In genomic region chr14:23622990-23623389, GRCh38 we compare ENCODE assay signal across 29 cellular contexts. TPM values are rescaled to one million over a fixed set of nuclear protein-coding genes. Genes with fewer than 3 reads are reported as not detected.
DNase-seq lines count a peak whose midpoint lies in the region; ATAC-seq, FAIRE-seq and TF ChIP-seq lines count a peak whose summit lies in the region.
"Had no signal": no experiment of that assay in that cellular context is flagged by ENCODE, and none has a peak within 500 bp of the region (broad histone marks: within the 10 kb centered on the region; RNA-seq: fewer than 3 reads in every experiment).

No MANE protein-coding gene starts in this region.

- no peak for DNase-seq in HepG2 (ENCODE audit: low spot score)
- no peak for DNase-seq in right lobe of liver
- peak; percentile 21 for DNase-seq in coronary artery (ENCODE audit: low spot score)
- no peak for DNase-seq in activated CD4-positive, alpha-beta T cell treated with anti-CD3 and anti-CD28 coated beads for 1 hour
- no peak for DNase-seq in NCI-H82 treated with DMSO at 0.1 percent for 48 hours (lab: John Stamatoyannopoulos, UW; ENCODE audit: unreplicated experiment)
- DNase-seq: 8988T; ACHN; BE2C; C1 segment of cervical spinal cord; CD4-positive, alpha-beta memory T cell; CD4-positive, CD25-positive, alpha-beta regulatory T cell; CD8-positive, alpha-beta memory T cell; COR-L47; DMS 273 treated with DMSO at 0.1 percent for 48 hours; DMS153; DMS53; DMS79; DND-41; EL; GDM1 had no signal

- POLR2A ChIA-PET in HepG2 (lab: Yijun Ruan, JAX): interaction anchor here (1.8 to 5.4 kb wide), 4 partner anchors 9 to 15 kb away, joined by 6 to 70 read pairs (median 50); partner anchors contain the start of gene DHRS2

- no peak for TF ChIP-seq EP300 in HepG2 (IDR thresholded peaks at IDR 0.05; ENCODE audit: low read depth in 2 of 2, low read length in 2 of 2)
- no peak for TF ChIP-seq EP300 in HepG2 (CRISPR knock-in tag; IDR thresholded peaks at IDR 0.05; ENCODE audit: borderline replicate concordance)

- no peak for TF ChIP-seq POLR2A in HepG2 (IDR thresholded peaks at IDR 0.05; ENCODE audit: insufficient read depth in 1 of 2, low read depth in 2 of 2, low read length in 2 of 2)
- no peak for TF ChIP-seq POLR2A in right lobe of liver (IDR thresholded peaks at IDR 0.05)

- H3K9me3 ChIP-seq in HepG2 (ENCODE audit: low read length) (peaks cover 33% of the 10 kb centered on the region), right lobe of liver (peaks cover 0 to 7% (median 0%) of the 10 kb centered on the region in 4 donors)
- H3K9me3 ChIP-seq: BE2C had no signal

- no TSS peak for BruUV-seq in HepG2 (replicated peaks; lab: Mats Ljungman, UMichigan)

- WGBS in HepG2 (ENCODE audit: low lambda C conversion rate): 74% methylated on average over 4 of the region's 4 CpGs
- WGBS in right lobe of liver (ENCODE audit: insufficient coverage, low coverage, low lambda C conversion rate, missing lambda C conversion rate): 96% methylated on average over 4 of the region's 4 CpGs

- in situ Hi-C loops in HepG2 (cut with HindIII; ENCODE audit: extremely low pct_ligation_motif_present, low pct_unique_long_range_greater_than_20kb): no loop called here

- TF ChIP-seq RAD21 in HepG2 (CRISPR knock-in tag; IDR thresholded peaks at IDR 0.05): no peak

- peaks cover 33% of the 10 kb centered on the region for H3K4me1 ChIP-seq in HepG2 (ENCODE audit: insufficient read depth, low read length)
- H3K4me1 ChIP-seq in right lobe of liver: peaks cover 0 to 29% (median 10%) of the 10 kb centered on the region in 4 donors
- H3K4me1 ChIP-seq: BE2C, BLaER1 had no signal

- intact Hi-C loops in HepG2 (cut with micrococcal nuclease; ENCODE audit: unreplicated experiment) (no loop called here), right lobe of liver (cut with DNase I) (no loop called here)

- H3K4me2 ChIP-seq in HepG2 (ENCODE audit: low read depth, low read length): no peak overlapping the region
- H3K4me2 ChIP-seq: BLaER1 had no signal

- CTCF ChIA-PET in HepG2 (lab: Yijun Ruan, JAX; ENCODE audit: low intra/inter-chr PET ratio, low total read pairs): interaction anchor here (3.4 to 4.0 kb wide), 2 partner anchors 10 to 34 kb away, joined by 14 to 15 read pairs; no protein-coding TSS in a partner anchor

- TF ChIP-seq CTCF in HepG2 (CRISPR knock-in tag; IDR thresholded peaks at IDR 0.05) (no peak), right lobe of liver (IDR thresholded peaks at IDR 0.05) (no peak), coronary artery (IDR thresholded peaks at IDR 0.05) (no peak)

- no peaks in the 10 kb centered on the region for H3K79me2 ChIP-seq in HepG2 (ENCODE audit: insufficient read depth, low read length)

- H3K27ac ChIP-seq in HepG2 (ENCODE audit: extremely low read length, insufficient read depth, low read length) (no peak overlapping the region), right lobe of liver (no peak overlapping the region), coronary artery (no peak overlapping the region)
- H3K27ac ChIP-seq: BLaER1 had no signal

- H3K36me3 ChIP-seq in HepG2 (replicated peaks in 1 of 2; ENCODE audit: control insufficient read depth in 1 of 2, insufficient read depth in 2 of 2, low read length in 2 of 2) (no peaks in the 10 kb centered on the region), right lobe of liver (no peaks in the 10 kb centered on the region)
- H3K36me3 ChIP-seq: BE2C, BLaER1 had no signal

- H2AFZ ChIP-seq in HepG2 (ENCODE audit: low read length): no peak overlapping the region

- ATAC-seq in HepG2 (no peak), right lobe of liver (no peak)
- ATAC-seq: GM12878 had no signal

- H3K27me3 ChIP-seq in HepG2 (ENCODE audit: control insufficient read depth in 1 of 2, insufficient read depth in 2 of 2, low read length in 2 of 2): no peaks in the 10 kb centered on the region
- no peaks in the 10 kb centered on the region for H3K27me3 ChIP-seq in right lobe of liver
- H3K27me3 ChIP-seq: BE2C, BLaER1 had no signal

- H4K20me1 ChIP-seq in HepG2 (ENCODE audit: insufficient read depth, low read length): no peaks in the 10 kb centered on the region
- H4K20me1 ChIP-seq: BLaER1 had no signal

- no peak overlapping the region for H3K4me3 ChIP-seq in HepG2 (replicated peaks in 1 of 3; ENCODE audit: insufficient read depth in 1 of 3, low read depth in 2 of 3, low read length in 3 of 3)
- no peak overlapping the region for H3K4me3 ChIP-seq in right lobe of liver
- H3K4me3 ChIP-seq in coronary artery: no peak overlapping the region
- H3K4me3 ChIP-seq: BLaER1, GM12878 had no signal

- no peak for FAIRE-seq in HepG2 (lab: Jason Lieb, UNC)
- FAIRE-seq: A204.1, GM12878, GM12892, GM18507 had no signal

- H3K9ac ChIP-seq in HepG2 (ENCODE audit: insufficient read depth, low read depth, low read length): no peak overlapping the region
- H3K9ac ChIP-seq: BLaER1 had no signal

RNA-seq across cellular contexts. Expression of gene DHRS2, which starts 13.2 kb away (rescaled TPM):
- 2,867 and 3,021 TPM in 2 replicates for total RNA-seq in HepG2 (2016; rRNA removed; fragmentation: Illumina TruSeq; extraction: Trizol)
- total RNA-seq in HepG2 (2016; cell fraction: cytosol; rRNA removed; fragmentation: Illumina TruSeq; extraction: Trizol; ENCODE audit: low read depth): 582 and 659 TPM in 2 replicates
- total RNA-seq in HepG2 (2016; cell fraction: insoluble cytoplasmic fraction; rRNA removed; fragmentation: Illumina TruSeq; extraction: Trizol): 2,776 and 3,102 TPM in 2 replicates
- total RNA-seq in HepG2 (2016; cell fraction: membrane; rRNA removed; fragmentation: Illumina TruSeq; extraction: Trizol): 925 and 1,194 TPM in 2 replicates
- total RNA-seq in HepG2 (2016; cell fraction: nucleus; rRNA removed; fragmentation: Illumina TruSeq; extraction: Trizol): 2,259 and 2,462 TPM in 2 replicates
- 1,596 and 1,621 TPM in 2 replicates for polyA plus RNA-seq in HepG2 (2011; rRNA removed)
- polyA plus RNA-seq in HepG2 (2011; cell fraction: cytosol; rRNA removed): 1,194 and 1,328 TPM in 2 replicates
- 2,740 and 3,322 TPM in 2 replicates for polyA plus RNA-seq in HepG2 (2011; cell fraction: nucleus; rRNA removed)
- polyA plus RNA-seq in HepG2 (2012): 740 and 1,093 TPM in 2 replicates
- polyA plus RNA-seq in HepG2 (2016; cell fraction: cytosol; fragmentation: Illumina TruSeq; extraction: Trizol; ENCODE audit: low read depth): 288 and 375 TPM in 2 replicates
- polyA plus RNA-seq in HepG2 (2016; cell fraction: insoluble cytoplasmic fraction; fragmentation: Illumina TruSeq; extraction: Trizol; ENCODE audit: low read depth): 2,577 and 2,685 TPM in 2 replicates
- polyA plus RNA-seq in HepG2 (2016; cell fraction: membrane; fragmentation: Illumina TruSeq; extraction: Trizol; ENCODE audit: low read depth): 518 and 720 TPM in 2 replicates
- polyA plus RNA-seq in HepG2 (2016; cell fraction: nucleus; fragmentation: Illumina TruSeq; extraction: Trizol; ENCODE audit: insufficient read depth, low read depth): 3,957 and 4,035 TPM in 2 replicates
- polyA minus RNA-seq in HepG2 (2011; rRNA and poly(A)+ RNA removed; ENCODE audit: low replicate concordance): 4.9 and 1,419 TPM in 2 replicates
- 390 and 391 TPM in 2 replicates for polyA minus RNA-seq in HepG2 (2011; cell fraction: cytosol; rRNA and poly(A)+ RNA removed)
- 1,540 and 1,882 TPM in 2 replicates for polyA minus RNA-seq in HepG2 (2011; cell fraction: nucleus; rRNA and poly(A)+ RNA removed)
- 10 to 100 TPM in 1 of 6 experiments, 1 to 10 TPM in 4, under 1 TPM in 1; 0.53 to 12.3 (median 4.2) TPM for total RNA-seq in right lobe of liver
- total RNA-seq: CD4-positive, alpha-beta memory T cell; CD4-positive, CD25-positive, alpha-beta regulatory T cell had no signal
- polyA plus RNA-seq: CD14-positive monocyte; CD4-positive, alpha-beta memory T cell; CD8-positive, alpha-beta memory T cell had no signal

RNA-seq across cellular contexts. Expression of gene JPH4, which starts 44.4 kb away (rescaled TPM):
- 0.14 and 0.22 TPM in 2 replicates for total RNA-seq in HepG2 (2016; rRNA removed; fragmentation: Illumina TruSeq; extraction: Trizol)
- 0.10 TPM in 1 of 2 replicates, not detected in the other for total RNA-seq in HepG2 (2016; cell fraction: cytosol; rRNA removed; fragmentation: Illumina TruSeq; extraction: Trizol; ENCODE audit: low read depth)
- total RNA-seq in HepG2 (2016; cell fraction: insoluble cytoplasmic fraction; rRNA removed; fragmentation: Illumina TruSeq; extraction: Trizol): 0.13 and 0.15 TPM in 2 replicates
- total RNA-seq in HepG2 (2016; cell fraction: membrane; rRNA removed; fragmentation: Illumina TruSeq; extraction: Trizol): 0.10 and 0.22 TPM in 2 replicates
- 0.12 and 0.44 TPM in 2 replicates for total RNA-seq in HepG2 (2016; cell fraction: nucleus; rRNA removed; fragmentation: Illumina TruSeq; extraction: Trizol)
- 0.08 and 0.16 TPM in 2 replicates for polyA plus RNA-seq in HepG2 (2011; rRNA removed)
- 0.15 and 0.18 TPM in 2 replicates for polyA plus RNA-seq in HepG2 (2011; cell fraction: cytosol; rRNA removed)
- 1.1 TPM in 2 replicates for polyA plus RNA-seq in HepG2 (2011; cell fraction: nucleus; rRNA removed)
- polyA plus RNA-seq in HepG2 (2012): 0.16 and 0.54 TPM in 2 replicates
- 0.05 and 0.10 TPM in 2 replicates for polyA plus RNA-seq in HepG2 (2016; cell fraction: cytosol; fragmentation: Illumina TruSeq; extraction: Trizol; ENCODE audit: low read depth)
- polyA plus RNA-seq in HepG2 (2016; cell fraction: insoluble cytoplasmic fraction; fragmentation: Illumina TruSeq; extraction: Trizol; ENCODE audit: low read depth): 0.22 and 0.33 TPM in 2 replicates
- 0.10 and 0.17 TPM in 2 replicates for polyA plus RNA-seq in HepG2 (2016; cell fraction: membrane; fragmentation: Illumina TruSeq; extraction: Trizol; ENCODE audit: low read depth)
- 0.42 and 0.55 TPM in 2 replicates for polyA plus RNA-seq in HepG2 (2016; cell fraction: nucleus; fragmentation: Illumina TruSeq; extraction: Trizol; ENCODE audit: insufficient read depth, low read depth)
- 0.18 TPM in 1 of 2 replicates, not detected in the other for polyA minus RNA-seq in HepG2 (2011; rRNA and poly(A)+ RNA removed; ENCODE audit: low replicate concordance)
- 0.35 TPM in 1 of 2 replicates, not detected in the other for polyA minus RNA-seq in HepG2 (2011; cell fraction: cytosol; rRNA and poly(A)+ RNA removed)
- 0.13 and 0.25 TPM in 2 replicates for polyA minus RNA-seq in HepG2 (2011; cell fraction: nucleus; rRNA and poly(A)+ RNA removed)
- total RNA-seq in right lobe of liver: under 1 TPM in 3 of 6 experiments, not detected in 3; 0.07 to 0.20 (median 0.19) TPM
- total RNA-seq: A673; CD4-positive, alpha-beta memory T cell; CD4-positive, CD25-positive, alpha-beta regulatory T cell; G401 had no signal
- polyA plus RNA-seq: AG04450; CD8-positive, alpha-beta memory T cell had no signal

RNA-seq across cellular contexts. Expression of gene AP1G2, which starts 55.4 kb away (rescaled TPM):
- total RNA-seq in HepG2 (2016; rRNA removed; fragmentation: Illumina TruSeq; extraction: Trizol) (39.4 and 96.9 TPM in 2 replicates), right lobe of liver (10 to 100 TPM; 13.6 to 25.9 (median 23.0) TPM)
- 27.1 and 29.2 TPM in 2 replicates for total RNA-seq in HepG2 (2016; cell fraction: cytosol; rRNA removed; fragmentation: Illumina TruSeq; extraction: Trizol; ENCODE audit: low read depth)
- 43.1 and 100 TPM in 2 replicates for total RNA-seq in HepG2 (2016; cell fraction: insoluble cytoplasmic fraction; rRNA removed; fragmentation: Illumina TruSeq; extraction: Trizol)
- 15.6 and 15.9 TPM in 2 replicates for total RNA-seq in HepG2 (2016; cell fraction: membrane; rRNA removed; fragmentation: Illumina TruSeq; extraction: Trizol)
- 143 and 149 TPM in 2 replicates for total RNA-seq in HepG2 (2016; cell fraction: nucleus; rRNA removed; fragmentation: Illumina TruSeq; extraction: Trizol)
- polyA plus RNA-seq in HepG2 (2011; rRNA removed): 611 and 685 TPM in 2 replicates
- 118 and 170 TPM in 2 replicates for polyA plus RNA-seq in HepG2 (2011; cell fraction: cytosol; rRNA removed)
- polyA plus RNA-seq in HepG2 (2011; cell fraction: nucleus; rRNA removed): 4,733 and 5,679 TPM in 2 replicates
- 202 and 318 TPM in 2 replicates for polyA plus RNA-seq in HepG2 (2012)
- 12.6 and 13.8 TPM in 2 replicates for polyA plus RNA-seq in HepG2 (2016; cell fraction: cytosol; fragmentation: Illumina TruSeq; extraction: Trizol; ENCODE audit: low read depth)
- polyA plus RNA-seq in HepG2 (2016; cell fraction: insoluble cytoplasmic fraction; fragmentation: Illumina TruSeq; extraction: Trizol; ENCODE audit: low read depth): 49.4 and 63.1 TPM in 2 replicates
- 18.9 and 19.4 TPM in 2 replicates for polyA plus RNA-seq in HepG2 (2016; cell fraction: membrane; fragmentation: Illumina TruSeq; extraction: Trizol; ENCODE audit: low read depth)
- 559 and 594 TPM in 2 replicates for polyA plus RNA-seq in HepG2 (2016; cell fraction: nucleus; fragmentation: Illumina TruSeq; extraction: Trizol; ENCODE audit: insufficient read depth, low read depth)
- 166 and 365 TPM in 2 replicates for polyA minus RNA-seq in HepG2 (2011; rRNA and poly(A)+ RNA removed; ENCODE audit: low replicate concordance)
- polyA minus RNA-seq in HepG2 (2011; cell fraction: cytosol; rRNA and poly(A)+ RNA removed): 55.5 and 58.2 TPM in 2 replicates
- polyA minus RNA-seq in HepG2 (2011; cell fraction: nucleus; rRNA and poly(A)+ RNA removed): 527 and 596 TPM in 2 replicates

Comparison
In these comparisons a context has a peak if more than half of its experiments do, and no peak if none do; other contexts are left out.
1. RNA of gene DHRS2, which starts 13.2 kb away (total RNA-seq): 582 to 3,102 TPM in HepG2; 0.53 to 12.3 TPM in right lobe of liver; every median in the first group is over 10 times any median in the second.